ENCODE assay signal across 10 cellular contexts in the genomic region with DNA sequence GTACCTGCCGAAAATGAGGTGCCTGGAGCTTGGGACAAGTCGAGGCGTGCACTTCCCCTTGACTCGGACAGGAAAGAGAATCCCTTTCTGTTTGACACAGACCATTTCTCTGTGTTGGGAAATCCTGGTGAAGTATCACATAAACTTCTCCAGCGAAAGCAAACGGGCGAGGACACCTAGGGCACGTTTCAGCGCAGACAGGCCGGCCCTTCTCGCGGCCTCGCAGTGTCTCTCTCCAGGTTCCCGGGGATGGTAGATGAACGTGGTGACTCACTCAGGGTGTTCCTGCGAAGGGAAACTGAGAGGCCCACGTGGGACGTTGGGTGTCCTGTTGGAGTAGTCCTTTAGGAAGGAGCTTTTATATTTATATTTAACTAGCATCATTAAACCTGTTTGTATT. TPM values are rescaled to one million over a fixed set of nuclear protein-coding genes. Genes with fewer than 3 reads are reported as not detected.
A peak's percentile ranks its signal among the peaks of the same experiment; 100 is the strongest.
DNase-seq lines count a peak whose midpoint lies in the region; ATAC-seq and TF ChIP-seq lines count a peak whose summit lies in the region.
"Had no signal": no experiment of that assay in that cellular context is flagged by ENCODE, and none has a peak within 500 bp of the region (broad histone marks: within the 10 kb centered on the region; RNA-seq: fewer than 3 reads in every experiment).

No MANE protein-coding gene starts in this region.

- H3K4me1 ChIP-seq in mesodermal cell (ENCODE audit: control insufficient read depth, insufficient read depth, low read length, poor library complexity, severe bottlenecking) = peaks cover 17% of the 10 kb centered on the region

- H3K9me3 ChIP-seq in mesodermal cell (ENCODE audit: control insufficient read depth, low read length) = no peaks in the 10 kb centered on the region

- CTCF ChIA-PET in GM10248 (lab: Yijun Ruan, JAX) = interaction anchor here (0.9 to 1.9 kb wide), 5 partner anchors 10 to 58 kb away, joined by 3 to 6 read pairs (median 3); no protein-coding TSS in a partner anchor

- TF ChIP-seq CTCF in coronary artery (IDR thresholded peaks at IDR 0.05) = no peak
- TF ChIP-seq CTCF in GM10248 (IDR thresholded peaks at IDR 0.05; ENCODE audit: control extremely low read depth, extremely low read depth, low read depth, missing control alignments) = no peak

- WGBS in mesodermal cell (ENCODE audit: insufficient coverage in 2 of 2), 2 experiments = 76 to 83% methylated on average over 13 to 14 of the region's 18 CpGs

- H3K4me3 ChIP-seq in coronary artery (no peak overlapping the region), mesodermal cell (ENCODE audit: extremely low read depth, insufficient read depth, low read length, poor library complexity, severe bottlenecking) (no peak overlapping the region)

- ATAC-seq in Right ventricle myocardium inferior (no peak), HG02840 (IDR thresholded peaks at IDR 0.05; ENCODE audit: low FRiP score, unreplicated experiment) (no peak)

- POLR2A ChIA-PET in GM10248 (lab: Yijun Ruan, JAX) = no interaction called here

- DNase-seq in Right ventricle myocardium inferior (ENCODE audit: missing footprints) (peak; percentile 49), cardiac septum (ENCODE audit: low spot score) (no peak), coronary artery (ENCODE audit: low spot score) (no peak), activated gamma-delta T cell treated with Interleukin-2 at 50 U/mL for 16 hours (no peak), GM10248 (ENCODE audit: extremely low spot score) (no peak), dedifferentiated amniotic fluid mesenchymal stem cell (ENCODE audit: extremely low spot score) (no peak)
- DNase-seq: CD4-positive, alpha-beta T cell had no signal

- intact Hi-C loops in Right ventricle myocardium inferior (cut with DNase I) (loop anchor here (5.0 kb wide), 1 partner anchor 36 kb away; no protein-coding TSS in a partner anchor), cardiac septum (cut with DNase I) (loop anchor here (5.0 kb wide), 1 partner anchor 36 kb away; no protein-coding TSS in a partner anchor)

- peak overlapping the region; percentile 3 to 57 for H3K27ac ChIP-seq in coronary artery
- peak overlapping the region; percentile 20 for H3K27ac ChIP-seq in mesodermal cell (ENCODE audit: low read depth, low read length, severe bottlenecking)

- H3K36me3 ChIP-seq in mesodermal cell (ENCODE audit: control insufficient read depth, insufficient read depth, low read length) = peaks cover 12% of the 10 kb centered on the region

RNA-seq across cellular contexts. Expression of a gene that starts 36.3 kb away (rescaled TPM):
- total RNA-seq in Right ventricle myocardium inferior = not detected
- not detected for total RNA-seq in cardiac septum
- not detected for polyA plus RNA-seq in mesodermal cell (2013, experiment 1 of 2)
- polyA plus RNA-seq in mesodermal cell (2013, experiment 2 of 2) = 0.15 TPM
- total RNA-seq: CD4-positive, alpha-beta T cell; NCI-H460 had no signal
